In the genomic region with DNA sequence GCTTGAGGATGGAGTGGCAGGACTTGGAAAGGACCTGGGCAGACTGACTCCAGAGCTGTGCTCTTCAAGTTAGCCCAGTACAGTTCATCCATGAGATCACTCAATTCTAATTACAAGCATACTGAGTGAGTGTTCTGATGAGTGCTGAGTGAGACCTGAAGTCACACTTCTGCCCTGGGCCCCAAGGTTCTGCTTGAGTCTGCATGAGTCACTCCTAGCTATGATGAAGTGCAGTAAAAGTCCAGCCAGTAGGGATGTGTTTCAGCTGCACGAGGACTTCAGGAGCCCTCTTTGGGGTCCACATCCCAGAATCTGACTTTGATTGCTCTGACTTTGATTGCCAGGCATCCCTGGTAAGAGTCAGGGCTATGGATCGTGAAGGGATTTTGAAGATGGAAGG, we compare ENCODE assay signal across 10 cellular contexts. TPM values are rescaled to one million over a fixed set of nuclear protein-coding genes. Genes with fewer than 3 reads are reported as not detected.
DNase-seq lines count a peak whose midpoint lies in the region; ATAC-seq, FAIRE-seq and TF ChIP-seq lines count a peak whose summit lies in the region.
"Had no signal": no experiment of that assay in that cellular context is flagged by ENCODE, and none has a peak within 500 bp of the region (broad histone marks: within the 10 kb centered on the region; RNA-seq: fewer than 3 reads in every experiment).

No MANE protein-coding gene starts in this region.

- TF ChIP-seq RAD21 in A549 (conservative IDR thresholded peaks at IDR 0.05 in 1 of 2, IDR thresholded peaks at IDR 0.05 in 1 of 2), result no peak
- no peak for TF ChIP-seq RAD21 in HCT116 (IDR thresholded peaks at IDR 0.05; ENCODE audit: low read depth)

- DNase-seq in A549 (ENCODE audit: low read depth in 1 of 2, low spot score in 1 of 2) (peak; percentile 44 to 45), HCT116 (ENCODE audit: low read depth, low spot score) (no peak), adipocyte (ENCODE audit: low read depth) (peak; percentile 62), left colon (no peak), OCI-M2 (lab: John Stamatoyannopoulos, UW; ENCODE audit: unreplicated experiment) (no peak), HuH-7.5 (ENCODE audit: low spot score) (no peak), WERI-Rb-1 (no peak)
- DNase-seq: NK-92 treated with Interleukin-12 subunit alpha and Interleukin-12 subunit beta, amount 100 ng/mL, for 24 hours had no signal

- H3K9ac ChIP-seq in HCT116 (ENCODE audit: low read length) (no peak overlapping the region), adipocyte (ENCODE audit: low read length) (no peak overlapping the region)

- no peaks in the 10 kb centered on the region for H3K79me2 ChIP-seq in HCT116 (ENCODE audit: insufficient read depth, low read length)

- H3K4me3 ChIP-seq in A549 (no peak overlapping the region), HCT116 (replicated peaks in 1 of 2; ENCODE audit: low read depth in 1 of 2, low read length in 2 of 2) (no peak overlapping the region), adipocyte (ENCODE audit: low read length) (no peak overlapping the region), WERI-Rb-1 (ENCODE audit: low read depth, low read length) (no peak overlapping the region)
- H3K4me3 ChIP-seq: esophagus muscularis mucosa had no signal

- CTCF ChIA-PET in A549 (lab: Yijun Ruan, JAX), result interaction anchor here (0.8 to 3.5 kb wide), 9 partner anchors 27 to 115 kb away, joined by 3 to 23 read pairs (median 4); a partner anchor contains a TSS
- CTCF ChIA-PET in HCT116 (lab: Charles Lee), result no interaction called here

- H3K4me1 ChIP-seq in A549 (peaks cover 53% of the 10 kb centered on the region), HCT116 (ENCODE audit: control insufficient read depth in 1 of 2, insufficient read depth in 2 of 2, low read length in 2 of 2) (peaks cover 18 to 40% of the 10 kb centered on the region in 2 experiments), adipocyte (ENCODE audit: control insufficient read depth, insufficient read depth, low read length) (peaks cover 45% of the 10 kb centered on the region)

- no peaks in the 10 kb centered on the region for H3K27me3 ChIP-seq in HCT116 (ENCODE audit: insufficient read depth, low read length)
- no peaks in the 10 kb centered on the region for H3K27me3 ChIP-seq in adipocyte (replicated peaks; ENCODE audit: control insufficient read depth, insufficient read depth, low read length)
- H3K27me3 ChIP-seq in WERI-Rb-1 (ENCODE audit: insufficient read depth, low read depth, severe bottlenecking), result no peaks in the 10 kb centered on the region

- 35% methylated on average over 2 of the region's 2 CpGs for WGBS in A549 (ENCODE audit: missing lambda C conversion rate)

- H2AFZ ChIP-seq in HCT116 (ENCODE audit: low read depth, low read length, poor library complexity, severe bottlenecking), result no peak overlapping the region

- no peaks in the 10 kb centered on the region for H3K9me2 ChIP-seq in HCT116 (ENCODE audit: insufficient read depth)

- ATAC-seq in A549, result peak; percentile 31 to 41; a peak in 2 of 6 replicates
- peak; percentile 68 for ATAC-seq in HCT116
- ATAC-seq in left colon, result peak; percentile 75
- no peak for ATAC-seq in HG02623 (IDR thresholded peaks at IDR 0.05; ENCODE audit: unreplicated experiment)

- TF ChIP-seq CTCF in A549 (IDR thresholded peaks at IDR 0.05), result no peak
- TF ChIP-seq CTCF in HCT116 (IDR thresholded peaks at IDR 0.05 in 2 of 3, conservative IDR thresholded peaks at IDR 0.05 in 1 of 3; ENCODE audit: borderline replicate concordance in 1 of 3, insufficient read depth in 1 of 3, low read depth in 2 of 3, low read length in 2 of 3), result no peak
- no peak for TF ChIP-seq CTCF in WERI-Rb-1 (IDR thresholded peaks at IDR 0.05; ENCODE audit: low read depth, low read length)

- intact Hi-C loops in HCT116 (cut with micrococcal nuclease), result no loop called here
- intact Hi-C loops in left colon (cut with DNase I, micrococcal nuclease), result no loop called here

- no peak for FAIRE-seq in A549 (lab: Jason Lieb, UNC)

- no peaks in the 10 kb centered on the region for H3K36me3 ChIP-seq in HCT116 (ENCODE audit: control insufficient read depth in 1 of 2, insufficient read depth in 2 of 2, low read length in 2 of 2)
- H3K36me3 ChIP-seq in adipocyte (ENCODE audit: control insufficient read depth, insufficient read depth, low read length, severe bottlenecking), result no peaks in the 10 kb centered on the region
- no peaks in the 10 kb centered on the region for H3K36me3 ChIP-seq in WERI-Rb-1
- H3K36me3 ChIP-seq: esophagus muscularis mucosa had no signal

- H4K20me1 ChIP-seq in HCT116 (ENCODE audit: insufficient read depth), result no peaks in the 10 kb centered on the region

- H3K9me3 ChIP-seq in A549, result no peaks in the 10 kb centered on the region
- no peaks in the 10 kb centered on the region for H3K9me3 ChIP-seq in HCT116 (ENCODE audit: control insufficient read depth in 1 of 2, insufficient read depth in 1 of 2, low read depth in 1 of 2, low read length in 2 of 2)
- no peaks in the 10 kb centered on the region for H3K9me3 ChIP-seq in adipocyte (ENCODE audit: control insufficient read depth, low read length)
- peaks cover 7% of the 10 kb centered on the region for H3K9me3 ChIP-seq in WERI-Rb-1 (ENCODE audit: severe bottlenecking)
- H3K9me3 ChIP-seq: esophagus muscularis mucosa had no signal

- TF ChIP-seq POLR2A in A549 (IDR thresholded peaks at IDR 0.05; ENCODE audit: low read length) (no peak), HCT116 (IDR thresholded peaks at IDR 0.05; ENCODE audit: borderline replicate concordance, extremely low read depth, insufficient read depth, insufficient read length) (no peak)

- H3K4me2 ChIP-seq in A549, result peak overlapping the region; percentile 53
- peak overlapping the region; percentile 48 for H3K4me2 ChIP-seq in HCT116 (ENCODE audit: low read length)

- POLR2A ChIA-PET in A549 (lab: Yijun Ruan, JAX) (no interaction called here), HCT116 (lab: Charles Lee) (no interaction called here)

- no TSS peak for BruUV-seq in HCT116 (replicated peaks; lab: Mats Ljungman, UMichigan)

- RAD21 ChIA-PET in HCT116 (lab: Charles Lee; ENCODE audit: low non-redundant PET in 1 of 2, low total read pairs in 2 of 2, uncharacterized antibody in 2 of 2, unreplicated experiment in 2 of 2), result no interaction called here

- H3K27ac ChIP-seq in A549 (peak overlapping the region; percentile 46 to 66; a peak in 5 of 6 replicates), HCT116 (ENCODE audit: low read depth, low read length) (no peak overlapping the region), WERI-Rb-1 (no peak overlapping the region)
- H3K27ac ChIP-seq: esophagus muscularis mucosa had no signal

- no peak for TF ChIP-seq EP300 in A549 (IDR thresholded peaks at IDR 0.05)

TF ChIP-seq in A549, 52 proteins besides CTCF, POLR2A, EP300 and RAD21:
- no peak for TF ChIP-seq JUN (IDR thresholded peaks at IDR 0.05)
- peak; percentile 18; the same call in 1 of the 2 replicates for TF ChIP-seq FOSL2 (IDR thresholded peaks at IDR 0.05)
- peak; percentile 45; the same call in 1 of the 2 replicates for TF ChIP-seq FOSL2 (CRISPR knock-in tag; IDR thresholded peaks at IDR 0.05)
- no peak for TF ChIP-seq CEBPB (IDR thresholded peaks at IDR 0.05)

TF ChIP-seq in HCT116, 20 proteins besides CTCF, POLR2A, EP300 and RAD21:
- TF ChIP-seq ZNF274 (IDR thresholded peaks at IDR 0.05; ENCODE audit: low read depth, low read length) (no peak), SP1 (IDR thresholded peaks at IDR 0.05; ENCODE audit: low read depth) (peak; percentile 27; the same call in 1 of the 2 replicates), FOSL1 (IDR thresholded peaks at IDR 0.05; ENCODE audit: low read depth) (peak; percentile 56), EZH2phosphoT487 (IDR thresholded peaks at IDR 0.05; ENCODE audit: borderline replicate concordance) (no peak), CBX3 (IDR thresholded peaks at IDR 0.05; ENCODE audit: low read depth) (0 out of 2 replicates have a peak, but pooled peaks have one; percentile 13), JUND (IDR thresholded peaks at IDR 0.05) (peak; percentile 44), ZFX (IDR thresholded peaks at IDR 0.05) (no peak), YY1 (IDR thresholded peaks at IDR 0.05; ENCODE audit: extremely low read depth, insufficient replicate concordance, low read depth, low read length) (no peak)
- TF ChIP-seq, protein P1, sequence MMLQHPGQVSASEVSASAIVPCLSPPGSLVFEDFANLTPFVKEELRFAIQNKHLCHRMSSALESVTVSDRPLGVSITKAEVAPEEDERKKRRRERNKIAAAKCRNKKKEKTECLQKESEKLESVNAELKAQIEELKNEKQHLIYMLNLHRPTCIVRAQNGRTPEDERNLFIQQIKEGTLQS (IDR thresholded peaks at IDR 0.05), result no peak

RNA-seq across cellular contexts. Expression of a gene that starts 35.8 kb away (rescaled TPM):
- polyA plus RNA-seq in A549 (2011; rRNA removed) (13.0 and 16.4 TPM in 2 replicates), A549 (2017; fragmentation: RNase III; extraction: RNeasy Plus Mini Kit Qiagen cat#74134 plus additional on column Dnase treatment) (17.9 to 26.2 TPM (median 23.4 TPM) in 3 replicates)
- polyA plus RNA-seq in A549 (2012; cell fraction: cytosol; rRNA removed), result 12.1 and 14.8 TPM in 2 replicates
- 54.7 and 55.1 TPM in 2 replicates for polyA plus RNA-seq in A549 (2012; cell fraction: nucleus; rRNA removed)
- 12.4 and 13.0 TPM in 2 replicates for polyA minus RNA-seq in A549 (2011; rRNA and poly(A)+ RNA removed)
- total RNA-seq in HCT116 (2021; ENCODE audit: unreplicated experiment) (13.1 TPM), left colon (100 to 1,000 TPM; 110 to 131 TPM)
- polyA plus RNA-seq in HCT116 (2012), result 8.6 and 9.1 TPM in 2 replicates

Comparison
In these comparisons a context has a peak if more than half of its experiments do, and no peak if none do; other contexts are left out.
1. DNase-seq: peak in A549 (2 of 2) and adipocyte (single experiment); none in HCT116 (single experiment), left colon (0 of 2), OCI-M2 (single experiment), HuH-7.5 (single experiment) and WERI-Rb-1 (single experiment).
2. H3K27ac ChIP-seq: peak in A549 (2 of 2); none in HCT116 (single experiment) and WERI-Rb-1 (single experiment).